13 cellular contexts compared by ENCODE assay signal in genomic region chr14:94276898-94277561, GRCh38. TPM values are rescaled to one million over a fixed set of nuclear protein-coding genes. Genes with fewer than 3 reads are reported as not detected.
DNase-seq lines count a peak whose midpoint lies in the region; ATAC-seq, FAIRE-seq and TF ChIP-seq lines count a peak whose summit lies in the region.
"Not testable (repeated sequence)": the region's sequence is repeated elsewhere in the genome, so short reads cannot be mapped to it uniquely, and the experiment has no call there.
"Had no signal": no experiment of that assay in that cellular context is flagged by ENCODE, and none has a peak within 500 bp of the region (broad histone marks: within the 10 kb centered on the region; RNA-seq: fewer than 3 reads in every experiment).

No MANE protein-coding gene starts in this region.

- not testable (repeated sequence) for H3K4me3 ChIP-seq in Caco-2 (ENCODE audit: low read depth, low read length); bronchial epithelial cell (ENCODE audit: low read depth, low read length); hepatocyte; left lung; lower lobe of right lung; transverse colon

- not testable (repeated sequence) for H4K20me1 ChIP-seq in hepatocyte (ENCODE audit: insufficient read depth, poor library complexity, severe bottlenecking)

- DNase-seq in Caco-2 = peak; percentile 15 to 52
- peak; percentile 1 for DNase-seq in SK-MEL-5 (ENCODE audit: low read depth, low spot score)
- not testable (repeated sequence) for DNase-seq in bronchial epithelial cell (ENCODE audit: low read depth); left lung; lower lobe of right lung
- peak; percentile 58 for DNase-seq in hepatocyte (ENCODE audit: low spot score)
- DNase-seq in transverse colon = peak; percentile 18

- not testable (repeated sequence) for H3K27me3 ChIP-seq in Caco-2 (replicated peaks; ENCODE audit: control insufficient read depth, insufficient read depth, low read length); bronchial epithelial cell (ENCODE audit: control insufficient read depth, insufficient read depth, low read length); hepatocyte; left lung; lower lobe of right lung (ENCODE audit: low read depth); transverse colon

- not testable (repeated sequence) for H3K36me3 Mint-ChIP-seq in Caco-2 (ENCODE audit: insufficient read depth, unreplicated experiment)

- POLR2A ChIA-PET in Caco-2 (lab: Charles Lee) = not testable (repeated sequence)

- WGBS in hepatocyte (ENCODE audit: low lambda C conversion rate, missing lambda C conversion rate) = 86% methylated on average over 11 of the region's 11 CpGs
- WGBS in transverse colon (ENCODE audit: low coverage in 1 of 2), 2 donors = 72 to 90% methylated on average over 3 to 11 of the region's 11 CpGs

- peak overlapping the region; percentile 54 for H3K27ac ChIP-seq in hepatocyte
- H3K27ac ChIP-seq in left lung, lower lobe of right lung, transverse colon: not testable (repeated sequence)

- TF ChIP-seq POLR2A in transverse colon (IDR thresholded peaks at IDR 0.05) = not testable (repeated sequence)

- not testable (repeated sequence) for H3K9me3 ChIP-seq in Caco-2; hepatocyte (ENCODE audit: low read depth); left lung; lower lobe of right lung; transverse colon

- in situ Hi-C loops in SK-MEL-5 (cut with HindIII; ENCODE audit: low pct_unique_long_range_greater_than_20kb, low sequenced_read_pairs); transverse colon (cut with MboI; ENCODE audit: low pct_ligation_motif_present in 1 of 4, low pct_unique_long_range_greater_than_20kb in 1 of 4, low sequenced_read_pairs in 3 of 4): not testable (repeated sequence)

- H2AFZ ChIP-seq in hepatocyte = not testable (repeated sequence)

- not testable (repeated sequence) for H3K9me2 ChIP-seq in hepatocyte (replicated peaks; ENCODE audit: insufficient read depth)

- intact Hi-C loops in Caco-2 (cut with micrococcal nuclease; ENCODE audit: unreplicated experiment); left lung (cut with DNase I); lower lobe of right lung (cut with DNase I); transverse colon (cut with DNase I; ENCODE audit: low total_unique reads): not testable (repeated sequence)

- not testable (repeated sequence) for H3K79me2 ChIP-seq in hepatocyte

- peak; percentile 50 for FAIRE-seq in bronchial epithelial cell (lab: Jason Lieb, UNC)

- H3K27me3 Mint-ChIP-seq in Caco-2 (ENCODE audit: insufficient read depth, unreplicated experiment) = not testable (repeated sequence)

- H3K36me3 ChIP-seq in Caco-2 (ENCODE audit: control insufficient read depth, insufficient read depth, low read length); bronchial epithelial cell (ENCODE audit: control insufficient read depth, insufficient read depth, low read length); hepatocyte (replicated peaks; ENCODE audit: insufficient read depth, low read depth); left lung; lower lobe of right lung; transverse colon: not testable (repeated sequence)

- not testable (repeated sequence) for BruUV-seq in Caco-2 (replicated peaks; lab: Mats Ljungman, UMichigan)

- TF ChIP-seq EP300 in transverse colon (IDR thresholded peaks at IDR 0.05; ENCODE audit: low read depth) = not testable (repeated sequence)

- not testable (repeated sequence) for H3K4me1 ChIP-seq in Caco-2; hepatocyte (ENCODE audit: insufficient read depth); left lung; lower lobe of right lung; transverse colon

- CTCF ChIA-PET in Caco-2 (lab: Charles Lee) = not testable (repeated sequence)

- H3K9me3 Mint-ChIP-seq in Caco-2 (ENCODE audit: unreplicated experiment) = not testable (repeated sequence)

- not testable (repeated sequence) for H3K4me3 Mint-ChIP-seq in Caco-2 (ENCODE audit: unreplicated experiment)

- not testable (repeated sequence) for H3K27ac Mint-ChIP-seq in Caco-2 (ENCODE audit: unreplicated experiment)

- H3K4me1 Mint-ChIP-seq in Caco-2 (ENCODE audit: low read depth, unreplicated experiment) = not testable (repeated sequence)

- ATAC-seq in left lung (peak; percentile 74), lower lobe of right lung (peak; percentile 53)

- H3K4me2 ChIP-seq in hepatocyte = not testable (repeated sequence)

- TF ChIP-seq CTCF in Caco-2 (IDR thresholded peaks at IDR 0.05; ENCODE audit: insufficient read depth in 1 of 2, low read depth in 1 of 2, low read length in 1 of 2, severe bottlenecking in 1 of 2, unreplicated experiment in 1 of 2); bronchial epithelial cell (IDR thresholded peaks at IDR 0.05; ENCODE audit: insufficient read depth, low read length, severe bottlenecking); hepatocyte (IDR thresholded peaks at IDR 0.05; ENCODE audit: poor library complexity); left lung (IDR thresholded peaks at IDR 0.05); lower lobe of right lung (IDR thresholded peaks at IDR 0.05); transverse colon (IDR thresholded peaks at IDR 0.05): not testable (repeated sequence)

RNA-seq across cellular contexts. Expression of gene SERPINA10, which starts 16.0 kb away (rescaled TPM):
- total RNA-seq in Caco-2 (2022) = 5.6 and 7.3 TPM in 2 replicates
- total RNA-seq in SK-MEL-5 (2014; rRNA removed; shearing (Covaris generic)) = not detected in 2 replicates
- polyA plus RNA-seq in SK-MEL-5 (2015; cell fraction: cytosol; rRNA removed) = not detected in 2 replicates
- polyA plus RNA-seq in SK-MEL-5 (2015; cell fraction: nucleus; rRNA removed) = not detected in 2 replicates
- not detected in 2 replicates for total RNA-seq in bronchial epithelial cell
- 19.1 and 23.0 TPM in 2 replicates for total RNA-seq in hepatocyte
- 4.5 and 10.5 TPM in 2 replicates for polyA plus RNA-seq in hepatocyte
- not detected for total RNA-seq in left lung
- not detected for total RNA-seq in lower lobe of right lung
- total RNA-seq in transverse colon = under 1 TPM in 1 of 4 donors, not detected in 3; 0.55 TPM
- total RNA-seq: CD4-positive, alpha-beta T cell; Daoy; GM23248; HT-29; IMR-90 had no signal
- polyA plus RNA-seq: BJ, GM23248, IMR-90 had no signal

RNA-seq across cellular contexts. Expression of gene SERPINA6, which starts 46.1 kb away (rescaled TPM):
- total RNA-seq in Caco-2 (2022) (0.32 and 0.56 TPM in 2 replicates), bronchial epithelial cell (not detected in 2 replicates), hepatocyte (132 TPM in 2 replicates), left lung (not detected), lower lobe of right lung (1.1 TPM), transverse colon (under 1 TPM in 3 of 4 donors, not detected in 1; 0.48 to 0.82 (median 0.80) TPM)
- total RNA-seq in SK-MEL-5 (2014; rRNA removed; shearing (Covaris generic)) = not detected in 2 replicates
- 0.12 TPM in 1 of 2 replicates, not detected in the other for polyA plus RNA-seq in SK-MEL-5 (2015; cell fraction: cytosol; rRNA removed)
- polyA plus RNA-seq in SK-MEL-5 (2015; cell fraction: nucleus; rRNA removed) = not detected in 2 replicates
- polyA plus RNA-seq in hepatocyte = 86.8 and 135 TPM in 2 replicates
- total RNA-seq: CD4-positive, alpha-beta T cell; GM23248; IMR-90 had no signal
- polyA plus RNA-seq: BJ, GM23248, IMR-90 had no signal

Comparison
In these comparisons a context has a peak if more than half of its experiments do, and no peak if none do; other contexts are left out.
1. RNA of gene SERPINA6, which starts 46.1 kb away (total RNA-seq): 132 TPM in hepatocyte; 1.1 TPM in lower lobe of right lung (single experiment), 0.48 to 0.82 TPM in transverse colon, 0.32 to 0.56 TPM in Caco-2, not detected in SK-MEL-5, not detected in bronchial epithelial cell and not detected in left lung; every median in the first group is over 10 times any median in the second.